21 cellular contexts compared by ENCODE assay signal in genomic region chr10:120966657-120967045, GRCh38.
DNase-seq lines count a peak whose midpoint lies in the region; ATAC-seq and TF ChIP-seq lines count a peak whose summit lies in the region.
"Had no signal": no experiment of that assay in that cellular context is flagged by ENCODE, and none has a peak within 500 bp of the region (broad histone marks: within the 10 kb centered on the region; RNA-seq: fewer than 3 reads in every experiment).

No MANE protein-coding gene starts in this region.

- H3K9me3 ChIP-seq in upper lobe of right lung (no peaks in the 10 kb centered on the region), neuronal stem cell (replicated peaks in 1 of 2; ENCODE audit: control insufficient read depth in 2 of 2, insufficient read depth in 1 of 2, low read depth in 1 of 2, low read length in 2 of 2) (no peaks in the 10 kb centered on the region)

- no peaks in the 10 kb centered on the region for H3K27me3 ChIP-seq in upper lobe of right lung
- H3K27me3 ChIP-seq in neuronal stem cell (ENCODE audit: control insufficient read depth in 3 of 3, insufficient read depth in 3 of 3, low read depth in 1 of 3, low read length in 3 of 3) = peaks cover 0 to 30% (median 21%) of the 10 kb centered on the region in 3 experiments

- H3K27me3 Mint-ChIP-seq in nephron (ENCODE audit: low read depth) = peaks cover 38% of the 10 kb centered on the region
- H3K27me3 Mint-ChIP-seq in effector memory CD8-positive, alpha-beta T cell = peaks cover 19 to 47% of the 10 kb centered on the region in 2 donors
- H3K27me3 Mint-ChIP-seq in activated CD8-positive, alpha-beta T cell treated with anti-CD3 and anti-CD28 coated beads for 36 hours = peaks cover 6% of the 10 kb centered on the region

- H3K79me1 ChIP-seq in neuronal stem cell (ENCODE audit: low read depth, low read length) = no peaks in the 10 kb centered on the region

- H2AFZ ChIP-seq in neuronal stem cell (ENCODE audit: low read length) = no peak overlapping the region

- no peak overlapping the region for H4K91ac ChIP-seq in neuronal stem cell (ENCODE audit: low read depth, low read length, poor library complexity)

- H3K4me1 ChIP-seq in upper lobe of right lung (peaks cover 19% of the 10 kb centered on the region), neuronal stem cell (ENCODE audit: control insufficient read depth in 2 of 2, insufficient read depth in 1 of 2, low read depth in 1 of 2, low read length in 2 of 2) (peaks cover 0 to 16% of the 10 kb centered on the region in 2 donors)

- H2BK5ac ChIP-seq in neuronal stem cell (ENCODE audit: low read length) = no peak overlapping the region

- H3K4me3 Mint-ChIP-seq in nephron = peak overlapping the region in 1 of 3 experiments; percentile 11
- H3K4me3 Mint-ChIP-seq in effector memory CD8-positive, alpha-beta T cell = no peak overlapping the region
- H3K4me3 Mint-ChIP-seq in activated CD8-positive, alpha-beta T cell treated with anti-CD3 and anti-CD28 coated beads for 36 hours = no peak overlapping the region
- H3K4me3 Mint-ChIP-seq: B cell; CD8-positive, alpha-beta T cell; IgD-negative memory B cell had no signal

- no peak overlapping the region for H2BK120ac ChIP-seq in neuronal stem cell (ENCODE audit: low read depth, low read length)

- DNase-seq in RWPE1 (ENCODE audit: low spot score) (no peak), islet precursor cell (peak; percentile 8), upper lobe of right lung (no peak), neuronal stem cell (ENCODE audit: low spot score) (no peak)
- DNase-seq in effector memory CD8-positive, alpha-beta T cell = no peak
- no peak for DNase-seq in activated CD8-positive, alpha-beta T cell treated with anti-CD3 and anti-CD28 coated beads for 36 hours
- DNase-seq: CD8-positive, alpha-beta T cell; DMS 273 treated with DMSO at 0.1 percent for 48 hours; DMS53; DND-41; EL; GOT3; H7 had no signal

- no peak overlapping the region for H3K4ac ChIP-seq in neuronal stem cell (ENCODE audit: low read length)

- intact Hi-C loops in upper lobe of right lung (cut with DNase I) = no loop called here
- intact Hi-C loops in activated CD8-positive, alpha-beta T cell treated with anti-CD3 and anti-CD28 coated beads for 36 hours (cut with micrococcal nuclease) = no loop called here

- no peak overlapping the region for H3K23ac ChIP-seq in neuronal stem cell (ENCODE audit: low read depth, low read length, poor library complexity)

- H3K36me3 ChIP-seq in upper lobe of right lung (no peaks in the 10 kb centered on the region), neuronal stem cell (replicated peaks in 1 of 2; ENCODE audit: control insufficient read depth in 2 of 2, insufficient read depth in 2 of 2, low read length in 2 of 2) (no peaks in the 10 kb centered on the region)
- H3K36me3 ChIP-seq: BLaER1 treated with 17β-estradiol and CSF1 and Interleukin-3, amounts not matched to agents 10 nM and 100 nM had no signal

- POLR2A ChIA-PET in RWPE1 (lab: Yijun Ruan, JAX; ENCODE audit: low non-redundant PET) = no interaction called here
- POLR2A ChIA-PET in activated CD8-positive, alpha-beta T cell treated with anti-CD3 and anti-CD28 coated beads for 36 hours (lab: Charles Lee) = no interaction called here

- H3K4me2 ChIP-seq in neuronal stem cell (ENCODE audit: insufficient read depth, low read length, poor library complexity, severe bottlenecking) = no peak overlapping the region
- H3K4me2 ChIP-seq: BLaER1 treated with 17β-estradiol and CSF1 and Interleukin-3, amounts not matched to agents 10 nM and 100 nM had no signal

- H3K27ac ChIP-seq in RWPE1 (peak overlapping the region; percentile 73), upper lobe of right lung (peak overlapping the region; percentile 11), neuronal stem cell (replicated peaks; ENCODE audit: low read length) (no peak overlapping the region)
- H3K27ac ChIP-seq: BLaER1 treated with 17β-estradiol and CSF1 and Interleukin-3, amounts not matched to agents 10 nM and 100 nM; HL-60 had no signal

- H3K9ac ChIP-seq in neuronal stem cell (ENCODE audit: low read depth, low read length, poor library complexity) = no peak overlapping the region
- H3K9ac ChIP-seq: BLaER1 treated with 17β-estradiol and CSF1 and Interleukin-3, amounts not matched to agents 10 nM and 100 nM had no signal

- no peak overlapping the region for H3K4me3 ChIP-seq in upper lobe of right lung
- no peak overlapping the region for H3K4me3 ChIP-seq in neuronal stem cell (ENCODE audit: low read length in 2 of 2)
- H3K4me3 ChIP-seq: BLaER1 treated with 17β-estradiol and CSF1 and Interleukin-3, amounts not matched to agents 10 nM and 100 nM; GM12878 had no signal

- no peak overlapping the region for H4K8ac ChIP-seq in neuronal stem cell (ENCODE audit: low read depth, low read length)

- TF ChIP-seq CTCF in RWPE1 (conservative IDR thresholded peaks at IDR 0.05; ENCODE audit: low read depth) = no peak
- no peak for TF ChIP-seq CTCF in nephron (IDR thresholded peaks at IDR 0.05; ENCODE audit: unreplicated experiment in 3 of 3)
- no peak for TF ChIP-seq CTCF in upper lobe of right lung (IDR thresholded peaks at IDR 0.05)
- no peak for TF ChIP-seq CTCF in activated CD8-positive, alpha-beta T cell treated with anti-CD3 and anti-CD28 coated beads for 36 hours (IDR thresholded peaks at IDR 0.05)

- CTCF ChIA-PET in RWPE1 (lab: Yijun Ruan, JAX) = interaction anchor here (0.6 to 0.7 kb wide), 2 partner anchors 110 to 841 kb away, joined by 3 read pairs; no protein-coding TSS in a partner anchor
- CTCF ChIA-PET in activated CD8-positive, alpha-beta T cell treated with anti-CD3 and anti-CD28 coated beads for 36 hours (lab: Charles Lee) = no interaction called here

- ATAC-seq in upper lobe of right lung (no peak), HG02678 (IDR thresholded peaks at IDR 0.05; ENCODE audit: unreplicated experiment) (no peak)
- no peak for ATAC-seq in effector memory CD8-positive, alpha-beta T cell (replicated peaks)
- no peak for ATAC-seq in activated CD8-positive, alpha-beta T cell treated with anti-CD3 and anti-CD28 coated beads for 36 hours
- ATAC-seq: CD8-positive, alpha-beta T cell; GM12878; HepG2 had no signal

- H3K4me1 Mint-ChIP-seq in nephron = peaks cover 48% of the 10 kb centered on the region
- peaks cover 0 to 8% of the 10 kb centered on the region in 2 donors for H3K4me1 Mint-ChIP-seq in effector memory CD8-positive, alpha-beta T cell (ENCODE audit: low read depth in 2 of 2)
- H3K4me1 Mint-ChIP-seq in activated CD8-positive, alpha-beta T cell treated with anti-CD3 and anti-CD28 coated beads for 36 hours (ENCODE audit: low read depth) = no peaks in the 10 kb centered on the region
- H3K4me1 Mint-ChIP-seq: B cell had no signal

- WGBS in neuronal stem cell (ENCODE audit: extremely low coverage in 2 of 2, insufficient read length in 2 of 2, insufficient replicate concordance in 1 of 2), 2 donors = no CpG with 5 or more reads among the region's 6 CpGs

- H3K27ac Mint-ChIP-seq in nephron = peak overlapping the region; percentile 83 to 93 (median 85)
- H3K27ac Mint-ChIP-seq in effector memory CD8-positive, alpha-beta T cell = no peak overlapping the region
- no peak overlapping the region for H3K27ac Mint-ChIP-seq in activated CD8-positive, alpha-beta T cell treated with anti-CD3 and anti-CD28 coated beads for 36 hours
- H3K27ac Mint-ChIP-seq: B cell; CD8-positive, alpha-beta T cell; IgD-negative memory B cell had no signal

- peaks cover 4% of the 10 kb centered on the region for H3K9me3 Mint-ChIP-seq in nephron
- peaks cover 0 to 3% of the 10 kb centered on the region in 2 donors for H3K9me3 Mint-ChIP-seq in effector memory CD8-positive, alpha-beta T cell
- H3K9me3 Mint-ChIP-seq in activated CD8-positive, alpha-beta T cell treated with anti-CD3 and anti-CD28 coated beads for 36 hours = peaks cover 3% of the 10 kb centered on the region
- H3K9me3 Mint-ChIP-seq: CD8-positive, alpha-beta T cell had no signal

- H2AK5ac ChIP-seq in neuronal stem cell (ENCODE audit: low read depth, low read length) = no peak overlapping the region

- no peak overlapping the region for H2BK12ac ChIP-seq in neuronal stem cell (ENCODE audit: low read length)

- H2BK15ac ChIP-seq in neuronal stem cell (ENCODE audit: low read length) = no peak overlapping the region

- H3K36me3 Mint-ChIP-seq in nephron (ENCODE audit: low read depth) = peaks cover 5% of the 10 kb centered on the region
- no peaks in the 10 kb centered on the region for H3K36me3 Mint-ChIP-seq in effector memory CD8-positive, alpha-beta T cell (ENCODE audit: insufficient read depth)
- H3K36me3 Mint-ChIP-seq in activated CD8-positive, alpha-beta T cell treated with anti-CD3 and anti-CD28 coated beads for 36 hours (ENCODE audit: low read depth) = peaks cover 2% of the 10 kb centered on the region
- H3K36me3 Mint-ChIP-seq: CD8-positive, alpha-beta T cell; IgD-negative memory B cell had no signal

- H3K14ac ChIP-seq in neuronal stem cell (ENCODE audit: low read length) = no peak overlapping the region

- H3K18ac ChIP-seq in neuronal stem cell (ENCODE audit: low read length) = no peak overlapping the region

Comparison
In these comparisons a context has a peak if more than half of its experiments do, and no peak if none do; other contexts are left out.
1. H3K27ac Mint-ChIP-seq: peak in nephron (3 of 3); none in effector memory CD8-positive, alpha-beta T cell (0 of 2) and activated CD8-positive, alpha-beta T cell treated with anti-CD3 and anti-CD28 coated beads for 36 hours (single experiment).